In the genomic region with DNA sequence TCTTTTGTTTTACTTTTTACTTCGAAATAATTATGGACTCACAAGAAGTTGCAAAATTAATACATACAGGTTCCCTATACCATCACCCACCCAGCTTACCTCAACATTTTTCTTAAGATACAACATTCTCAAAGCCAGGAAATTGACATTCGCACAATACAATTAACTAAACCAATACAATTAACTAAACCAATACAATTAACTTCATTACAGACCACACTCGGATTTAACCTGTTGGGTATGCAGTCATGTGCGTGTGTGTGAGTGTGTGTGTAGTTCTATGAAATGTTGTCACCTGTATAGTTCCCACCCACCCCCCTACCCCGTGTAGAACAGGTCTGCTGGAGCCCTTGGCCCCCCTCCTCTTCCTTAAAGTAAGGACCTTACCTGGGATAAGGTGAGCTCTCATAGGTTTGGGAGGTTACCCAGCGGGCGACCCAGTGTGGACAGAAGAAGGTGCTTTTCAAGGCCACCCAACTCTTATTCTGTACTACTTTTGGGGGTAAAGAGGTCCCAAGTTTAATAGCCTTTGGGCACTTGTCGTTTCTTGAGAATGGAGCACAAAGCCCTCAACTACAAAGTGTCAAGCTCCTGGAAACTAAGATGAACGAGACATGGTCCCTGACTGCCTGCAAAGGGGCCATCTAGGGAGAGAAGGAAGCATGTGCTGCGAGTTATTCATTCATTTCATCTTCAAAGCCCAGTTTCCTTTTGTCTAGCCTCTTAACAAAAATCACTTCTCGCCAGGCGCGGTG, we compare ENCODE assay signal across 8 cellular contexts. TPM values are rescaled to one million over a fixed set of nuclear protein-coding genes. Genes with fewer than 3 reads are reported as not detected.
DNase-seq lines count a peak whose midpoint lies in the region; ATAC-seq, FAIRE-seq and TF ChIP-seq lines count a peak whose summit lies in the region.

No MANE protein-coding gene starts in this region.

- TF ChIP-seq POLR2A in H1 (IDR thresholded peaks at IDR 0.05; ENCODE audit: control extremely low read depth in 1 of 2, low read depth in 2 of 2, low read length in 2 of 2): no peak

- FAIRE-seq in H1 (lab: Jason Lieb, UNC): no peak

- TF ChIP-seq CTCF in PC-9 (conservative IDR thresholded peaks at IDR 0.05): no peak
- TF ChIP-seq CTCF in H1 (IDR thresholded peaks at IDR 0.05; ENCODE audit: control extremely low read depth in 1 of 3, insufficient read depth in 1 of 3, low read depth in 1 of 3, low read length in 3 of 3): no peak
- TF ChIP-seq CTCF in parathyroid adenoma (IDR thresholded peaks at IDR 0.05): no peak

- H3K23me2 ChIP-seq in H1 (ENCODE audit: low read depth, low read length): peaks cover 9% of the 10 kb centered on the region

- no peak overlapping the region for H3K23ac ChIP-seq in H1 (ENCODE audit: insufficient read length)

- H3K79me2 ChIP-seq in PC-9 (ENCODE audit: low read depth) (peaks cover 44% of the 10 kb centered on the region), H1 (ENCODE audit: control insufficient read depth in 1 of 2, insufficient read depth in 2 of 2, low read length in 2 of 2) (peaks cover 6 to 37% of the 10 kb centered on the region in 2 experiments; a peak in 3 of 4 replicates), parathyroid adenoma (peaks cover 17% of the 10 kb centered on the region)

- POLR2A ChIA-PET in PC-9 (lab: Charles Lee; ENCODE audit: unreplicated experiment): interaction anchor here (0.6 kb wide), 1 partner anchor 106 kb away, joined by 4 read pairs; no protein-coding TSS in a partner anchor
- POLR2A ChIA-PET in H1 (lab: Charles Lee; ENCODE audit: partially characterized antibody): interaction anchor here (1.0 to 3.5 kb wide), 5 partner anchors 19 to 52 kb away, joined by 3 to 12 read pairs (median 4); no protein-coding TSS in a partner anchor

- CTCF ChIA-PET in PC-9 (lab: Charles Lee) (no interaction called here), H1 (lab: Charles Lee; ENCODE audit: partially characterized antibody) (interaction anchor here (0.6 to 1.1 kb wide), 2 partner anchors 89 to 186 kb away, joined by 3 to 4 read pairs; no protein-coding TSS in a partner anchor)

- no peak overlapping the region; the same call in 1 of the 2 replicates for H3K18ac ChIP-seq in H1 (ENCODE audit: extremely low read depth, low read length)

- no peak for TF ChIP-seq EP300 in H1 (IDR thresholded peaks at IDR 0.05; ENCODE audit: borderline replicate concordance in 1 of 2, low read depth in 2 of 2, low read length in 2 of 2)

- no peak overlapping the region for H2BK120ac ChIP-seq in H1 (replicated peaks; ENCODE audit: low read depth, low read length)

- H3K4me3 ChIP-seq in PC-9 (peak overlapping the region; percentile 92; the same call in 1 of the 2 replicates), H1 (ENCODE audit: extremely low read depth in 1 of 4, insufficient read depth in 2 of 4, low read depth in 3 of 4, low read length in 4 of 4) (peak overlapping the region in 2 of 4 experiments; percentile 22 to 97; a peak in 4 of 8 replicates), parathyroid adenoma (ENCODE audit: low read depth, low read length) (peak overlapping the region; percentile 98)

- H3K27me3 ChIP-seq in PC-9 (ENCODE audit: insufficient read depth, low read depth) (no peaks in the 10 kb centered on the region), H1 (replicated peaks in 1 of 4; ENCODE audit: control insufficient read depth in 3 of 4, extremely low read depth in 1 of 4, insufficient read depth in 3 of 4, low read length in 3 of 4) (no peaks in the 10 kb centered on the region), parathyroid adenoma (ENCODE audit: control insufficient read depth, insufficient read depth, low read length) (no peaks in the 10 kb centered on the region)

- H3K36me3 ChIP-seq in ES-I3 (ENCODE audit: insufficient read depth, low read length) (0 out of 2 replicates have a peak, but pooled peaks cover 2% of the 10 kb centered on the region), PC-9 (ENCODE audit: low read depth) (peaks cover 3% of the 10 kb centered on the region; the same call in 1 of the 2 replicates), H1 (ENCODE audit: control insufficient read depth in 2 of 4, insufficient read depth in 4 of 4, low read length in 3 of 4) (no peaks in the 10 kb centered on the region; a peak in 1 of 8 replicates), parathyroid adenoma (ENCODE audit: control insufficient read depth, insufficient read depth, low read length) (no peaks in the 10 kb centered on the region)

- H2BK12ac ChIP-seq in H1 (ENCODE audit: low read depth, low read length): 0 out of 2 replicates have a peak overlapping the region, but pooled peaks have one; percentile 76

- H2AK5ac ChIP-seq in H1 (ENCODE audit: low read depth, low read length): no peak overlapping the region; the same call in 1 of the 2 replicates

- no peak for TF ChIP-seq RAD21 in H1 (IDR thresholded peaks at IDR 0.05 in 1 of 2, conservative IDR thresholded peaks at IDR 0.05 in 1 of 2; ENCODE audit: low read depth in 2 of 2, low read length in 2 of 2)

- H4K8ac ChIP-seq in H1 (ENCODE audit: extremely low read depth, insufficient read depth, low read length): 0 out of 2 replicates have a peak overlapping the region, but pooled peaks have one; percentile 0

- H3K4ac ChIP-seq in H1 (replicated peaks; ENCODE audit: insufficient read length, low read depth, low read length): peak overlapping the region; percentile 16

- H4K20me1 ChIP-seq in PC-9 (ENCODE audit: insufficient read depth) (0 out of 2 replicates have a peak, but pooled peaks cover 7% of the 10 kb centered on the region), H1 (replicated peaks in 1 of 2; ENCODE audit: control insufficient read depth in 1 of 2, insufficient read depth in 2 of 2, low read length in 2 of 2) (no peaks in the 10 kb centered on the region)

- no peak for DNase-seq in PC-9
- no peak for DNase-seq in H1 (ENCODE audit: low read depth in 1 of 2, low spot score in 2 of 2)
- no peak for DNase-seq in midbrain (lab: John Stamatoyannopoulos, UW)
- DNase-seq in posterior vena cava (ENCODE audit: low spot score): no peak

- H3F3A ChIP-seq in PC-9 (ENCODE audit: insufficient read depth, low read depth): no peaks in the 10 kb centered on the region; the same call in 1 of the 2 replicates

- no peak overlapping the region; the same call in 1 of the 2 replicates for H2BK5ac ChIP-seq in H1 (ENCODE audit: low read depth, low read length)

- H2BK20ac ChIP-seq in H1 (ENCODE audit: low read length): peak overlapping the region; percentile 40; the same call in 1 of the 2 replicates

- no peak overlapping the region for H2BK15ac ChIP-seq in H1 (ENCODE audit: low read length)

- no peak overlapping the region for H3K14ac ChIP-seq in H1 (ENCODE audit: insufficient read length)

- TSS peak; percentile 65 for BruUV-seq in PC-9 (replicated peaks; lab: Mats Ljungman, UMichigan)

- H3K9ac ChIP-seq in ES-I3 (ENCODE audit: low read depth, low read length): peak overlapping the region; percentile 99; the same call in 1 of the 2 replicates
- H3K9ac ChIP-seq in H1 (replicated peaks in 1 of 4; ENCODE audit: extremely low read depth in 1 of 4, low read depth in 3 of 4, low read length in 3 of 4): peak overlapping the region in 1 of 4 experiments; percentile 87; a peak in 1 of 7 replicates
- H3K9ac ChIP-seq in parathyroid adenoma: no peak overlapping the region

- intact Hi-C loops in PC-9 (cut with micrococcal nuclease; ENCODE audit: unreplicated experiment) (loop anchor here (1.0 kb wide), 2 partner anchors 31 to 45 kb away; no protein-coding TSS in a partner anchor), posterior vena cava (cut with DNase I) (loop anchor here in 1 of 2 donors (5.0 kb wide), 1 partner anchor 49 kb away; no protein-coding TSS in a partner anchor)

- H3K9me2 ChIP-seq in PC-9 (ENCODE audit: insufficient read depth): no peaks in the 10 kb centered on the region

- no peak overlapping the region for H3K56ac ChIP-seq in H1 (replicated peaks; ENCODE audit: insufficient read length, low read depth, low read length)

- peaks cover 12% of the 10 kb centered on the region; the same call in 1 of the 2 replicates for H3K4me1 ChIP-seq in ES-I3 (ENCODE audit: insufficient read depth, low read length)
- H3K4me1 ChIP-seq in PC-9 (replicated peaks; ENCODE audit: insufficient read depth): peaks cover 31% of the 10 kb centered on the region
- H3K4me1 ChIP-seq in H1 (replicated peaks in 1 of 4; ENCODE audit: control insufficient read depth in 3 of 4, insufficient read depth in 4 of 4, low read length in 3 of 4): peaks cover 0 to 9% (median 4%) of the 10 kb centered on the region in 4 experiments; a peak in 4 of 7 replicates
- H3K4me1 ChIP-seq in parathyroid adenoma: peaks cover 5% of the 10 kb centered on the region

- no peak overlapping the region for H4K91ac ChIP-seq in H1 (replicated peaks; ENCODE audit: insufficient read length, low read length)

- H3K9me3 ChIP-seq in ES-I3 (ENCODE audit: control insufficient read depth, insufficient read depth, low read length): no peaks in the 10 kb centered on the region
- no peaks in the 10 kb centered on the region for H3K9me3 ChIP-seq in PC-9 (ENCODE audit: insufficient read depth, low read depth)
- no peaks in the 10 kb centered on the region for H3K9me3 ChIP-seq in H1 (ENCODE audit: insufficient read depth in 2 of 2, low read depth in 1 of 2, low read length in 1 of 2)
- H3K9me3 ChIP-seq in parathyroid adenoma (ENCODE audit: control insufficient read depth, low read length): no peaks in the 10 kb centered on the region

- H3K4me2 ChIP-seq in PC-9: peak overlapping the region; percentile 94
- peak overlapping the region; percentile 80 to 91 for H3K4me2 ChIP-seq in H1 (ENCODE audit: insufficient read depth in 1 of 2, low read depth in 2 of 2, low read length in 2 of 2)
- H3K4me2 ChIP-seq in parathyroid adenoma (ENCODE audit: low read length): peak overlapping the region; percentile 78

- ATAC-seq in GM21367 (IDR thresholded peaks at IDR 0.05; ENCODE audit: unreplicated experiment) (no peak), GM21526 (IDR thresholded peaks at IDR 0.05; ENCODE audit: low FRiP score, unreplicated experiment) (no peak)

- 67 to 100% methylated on average over 2 to 13 of the region's 13 CpGs for WGBS in H1 (ENCODE audit: extremely low coverage in 1 of 2, insufficient coverage in 1 of 2, insufficient read length in 1 of 2, insufficient replicate concordance in 2 of 2, low coverage in 1 of 2, low lambda C conversion rate in 2 of 2, missing lambda C conversion rate in 1 of 2), 2 experiments

- no peak overlapping the region for H3K27ac ChIP-seq in PC-9
- H3K27ac ChIP-seq in H1 (ENCODE audit: low read depth, low read length): peak overlapping the region; percentile 41; the same call in 1 of the 2 replicates
- peak overlapping the region; percentile 78 for H3K27ac ChIP-seq in parathyroid adenoma

- H3K79me1 ChIP-seq in H1 (ENCODE audit: low read depth, low read length): peaks cover 3% of the 10 kb centered on the region

- no peak overlapping the region for H2AFZ ChIP-seq in PC-9
- H2AFZ ChIP-seq in H1 (ENCODE audit: low read length): peak overlapping the region; percentile 42; the same call in 1 of the 2 replicates
- peak overlapping the region; percentile 95 for H2AFZ ChIP-seq in parathyroid adenoma

- H4K5ac ChIP-seq in H1 (ENCODE audit: insufficient read length, low read depth, low read length): no peak overlapping the region

RNA-seq across cellular contexts. Expression of a gene that starts 0.5 kb away (rescaled TPM):
- 45.7 and 53.3 TPM in 2 replicates for total RNA-seq in PC-9 (2021)
- total RNA-seq in H1 (2021; fragmentation: NEBNext Ultra II Directional; extraction: Animal tissue kit (Norgen Biotek cat#: 25700)): 18.5 and 19.8 TPM in 2 replicates
- 6.2 and 8.1 TPM in 2 replicates for polyA plus RNA-seq in H1 (2011; rRNA removed)
- 8.5 TPM for polyA plus RNA-seq in H1 (2011; cell fraction: cytosol; rRNA removed)
- polyA plus RNA-seq in H1 (2011; cell fraction: nucleus; rRNA removed): 10.0 TPM
- polyA plus RNA-seq in H1 (2012, experiment 1 of 2): 10.7 to 18.7 TPM (median 14.8 TPM) in 4 replicates
- 1.9 TPM for polyA plus RNA-seq in H1 (2012, experiment 2 of 2)
- 11.0 TPM for polyA plus RNA-seq in H1 (2013, experiment 1 of 2)
- polyA plus RNA-seq in H1 (2013, experiment 2 of 2): 11.1 TPM
- polyA minus RNA-seq in H1 (2011; rRNA and poly(A)+ RNA removed): 7.2 and 8.1 TPM in 2 replicates
- polyA minus RNA-seq in H1 (2011; cell fraction: cytosol; rRNA and poly(A)+ RNA removed): 6.2 TPM
- polyA minus RNA-seq in H1 (2011; cell fraction: nucleus; rRNA and poly(A)+ RNA removed): 9.0 TPM
- total RNA-seq in posterior vena cava: 10 to 100 TPM; 32.1 to 32.7 TPM

RNA-seq across cellular contexts. Expression of a gene that starts 46.3 kb away (rescaled TPM):
- 278 and 282 TPM in 2 replicates for total RNA-seq in PC-9 (2021)
- total RNA-seq in H1 (2021; fragmentation: NEBNext Ultra II Directional; extraction: Animal tissue kit (Norgen Biotek cat#: 25700)): 689 and 705 TPM in 2 replicates
- 471 and 548 TPM in 2 replicates for polyA plus RNA-seq in H1 (2011; rRNA removed)
- polyA plus RNA-seq in H1 (2011; cell fraction: cytosol; rRNA removed): 649 TPM
- 159 TPM for polyA plus RNA-seq in H1 (2011; cell fraction: nucleus; rRNA removed)
- 696 to 1,158 TPM (median 791 TPM) in 4 replicates for polyA plus RNA-seq in H1 (2012, experiment 1 of 2)
- 40.8 TPM for polyA plus RNA-seq in H1 (2012, experiment 2 of 2)
- polyA plus RNA-seq in H1 (2013, experiment 1 of 2): 293 TPM
- 286 TPM for polyA plus RNA-seq in H1 (2013, experiment 2 of 2)
- 323 and 336 TPM in 2 replicates for polyA minus RNA-seq in H1 (2011; rRNA and poly(A)+ RNA removed)
- polyA minus RNA-seq in H1 (2011; cell fraction: cytosol; rRNA and poly(A)+ RNA removed): 155 TPM
- polyA minus RNA-seq in H1 (2011; cell fraction: nucleus; rRNA and poly(A)+ RNA removed): 183 TPM
- 100 to 1,000 TPM; 170 to 190 TPM for total RNA-seq in posterior vena cava
